In the genomic region with DNA sequence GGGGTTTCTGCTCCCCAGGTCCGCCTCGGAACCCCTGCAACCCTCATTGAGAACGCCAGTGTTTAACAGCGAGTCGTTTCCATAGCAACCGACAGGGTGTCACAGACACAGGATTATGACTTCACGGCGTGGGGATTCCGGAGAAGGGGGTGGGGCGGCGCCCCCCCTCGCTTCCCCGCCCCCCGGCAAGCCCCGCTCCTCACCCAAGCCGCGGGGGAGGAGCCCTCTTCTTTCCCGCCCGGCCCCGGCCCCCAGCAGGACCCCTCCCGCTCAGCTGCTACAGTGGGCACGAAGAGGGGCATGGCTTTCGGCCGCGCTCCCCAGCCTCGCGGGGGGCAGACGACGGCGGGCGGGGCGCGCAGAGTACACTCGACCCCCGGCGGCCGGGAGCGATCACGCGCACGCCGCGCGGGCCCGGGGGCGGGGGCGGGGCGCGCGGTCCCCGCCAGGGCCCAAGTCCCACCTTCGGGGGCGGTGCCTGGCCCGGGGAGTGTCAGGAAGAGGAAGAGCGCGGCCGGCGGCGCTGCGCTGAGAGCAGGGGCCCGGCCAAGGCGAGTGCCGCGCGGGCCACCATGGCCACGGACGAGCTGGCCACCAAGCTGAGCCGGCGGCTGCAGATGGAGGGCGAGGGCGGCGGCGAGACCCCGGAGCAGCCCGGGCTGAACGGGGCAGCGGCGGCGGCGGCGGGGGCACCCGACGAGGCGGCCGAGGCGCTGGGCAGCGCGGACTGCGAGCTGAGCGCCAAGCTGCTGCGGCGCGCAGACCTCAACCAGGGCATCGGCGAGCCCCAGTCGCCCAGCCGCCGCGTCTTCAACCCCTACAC, we compare ENCODE assay signal across 1 cellular context.
A peak's percentile ranks its signal among the peaks of the same experiment; 100 is the strongest.
TF ChIP-seq lines count a peak whose summit lies in the region.

A gene with protein sequence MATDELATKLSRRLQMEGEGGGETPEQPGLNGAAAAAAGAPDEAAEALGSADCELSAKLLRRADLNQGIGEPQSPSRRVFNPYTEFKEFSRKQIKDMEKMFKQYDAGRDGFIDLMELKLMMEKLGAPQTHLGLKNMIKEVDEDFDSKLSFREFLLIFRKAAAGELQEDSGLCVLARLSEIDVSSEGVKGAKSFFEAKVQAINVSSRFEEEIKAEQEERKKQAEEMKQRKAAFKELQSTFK (plus strand): TSS at position 489 of the 823 bp plus-strand sequence. CDS start 84 bp downstream, at position 573.

TF ChIP-seq in HepG2, 621 proteins besides CTCF, POLR2A, EP300 and RAD21 (continued from another document and continues in another):
- no peak; the same call in 1 of the 2 replicates for TF ChIP-seq ZNF782 (CRISPR knock-in tag; IDR thresholded peaks at IDR 0.05; ENCODE audit: borderline replicate concordance)
- no peak for TF ChIP-seq SCMH1 (CRISPR knock-in tag; IDR thresholded peaks at IDR 0.05; ENCODE audit: borderline replicate concordance)
- no peak for TF ChIP-seq ZNF569 (CRISPR knock-in tag; IDR thresholded peaks at IDR 0.05; ENCODE audit: borderline replicate concordance)
- TF ChIP-seq SIN3A (IDR thresholded peaks at IDR 0.05; ENCODE audit: borderline replicate concordance, low read depth, low read length), result no peak; the same call in 1 of the 2 replicates
- TF ChIP-seq IRF2 (CRISPR knock-in tag; IDR thresholded peaks at IDR 0.05), result no peak
- TF ChIP-seq, protein P1, sequence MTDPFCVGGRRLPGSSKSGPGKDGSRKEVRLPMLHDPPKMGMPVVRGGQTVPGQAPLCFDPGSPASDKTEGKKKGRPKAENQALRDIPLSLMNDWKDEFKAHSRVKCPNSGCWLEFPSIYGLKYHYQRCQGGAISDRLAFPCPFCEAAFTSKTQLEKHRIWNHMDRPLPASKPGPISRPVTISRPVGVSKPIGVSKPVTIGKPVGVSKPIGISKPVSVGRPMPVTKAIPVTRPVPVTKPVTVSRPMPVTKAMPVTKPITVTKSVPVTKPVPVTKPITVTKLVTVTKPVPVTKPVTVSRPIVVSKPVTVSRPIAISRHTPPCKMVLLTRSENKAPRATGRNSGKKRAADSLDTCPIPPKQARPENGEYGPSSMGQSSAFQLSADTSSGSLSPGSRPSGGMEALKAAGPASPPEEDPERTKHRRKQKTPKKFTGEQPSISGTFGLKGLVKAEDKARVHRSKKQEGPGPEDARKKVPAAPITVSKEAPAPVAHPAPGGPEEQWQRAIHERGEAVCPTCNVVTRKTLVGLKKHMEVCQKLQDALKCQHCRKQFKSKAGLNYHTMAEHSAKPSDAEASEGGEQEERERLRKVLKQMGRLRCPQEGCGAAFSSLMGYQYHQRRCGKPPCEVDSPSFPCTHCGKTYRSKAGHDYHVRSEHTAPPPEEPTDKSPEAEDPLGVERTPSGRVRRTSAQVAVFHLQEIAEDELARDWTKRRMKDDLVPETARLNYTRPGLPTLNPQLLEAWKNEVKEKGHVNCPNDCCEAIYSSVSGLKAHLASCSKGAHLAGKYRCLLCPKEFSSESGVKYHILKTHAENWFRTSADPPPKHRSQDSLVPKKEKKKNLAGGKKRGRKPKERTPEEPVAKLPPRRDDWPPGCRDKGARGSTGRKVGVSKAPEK (CRISPR knock-in tag; IDR thresholded peaks at IDR 0.05; ENCODE audit: borderline replicate concordance), result no peak
- TF ChIP-seq, protein P2, sequence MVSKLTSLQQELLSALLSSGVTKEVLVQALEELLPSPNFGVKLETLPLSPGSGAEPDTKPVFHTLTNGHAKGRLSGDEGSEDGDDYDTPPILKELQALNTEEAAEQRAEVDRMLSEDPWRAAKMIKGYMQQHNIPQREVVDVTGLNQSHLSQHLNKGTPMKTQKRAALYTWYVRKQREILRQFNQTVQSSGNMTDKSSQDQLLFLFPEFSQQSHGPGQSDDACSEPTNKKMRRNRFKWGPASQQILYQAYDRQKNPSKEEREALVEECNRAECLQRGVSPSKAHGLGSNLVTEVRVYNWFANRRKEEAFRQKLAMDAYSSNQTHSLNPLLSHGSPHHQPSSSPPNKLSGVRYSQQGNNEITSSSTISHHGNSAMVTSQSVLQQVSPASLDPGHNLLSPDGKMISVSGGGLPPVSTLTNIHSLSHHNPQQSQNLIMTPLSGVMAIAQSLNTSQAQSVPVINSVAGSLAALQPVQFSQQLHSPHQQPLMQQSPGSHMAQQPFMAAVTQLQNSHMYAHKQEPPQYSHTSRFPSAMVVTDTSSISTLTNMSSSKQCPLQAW (CRISPR knock-in tag; IDR thresholded peaks at IDR 0.05), result no peak
- TF ChIP-seq KMT2A (CRISPR knock-in tag; IDR thresholded peaks at IDR 0.05), result no peak
- no peak for TF ChIP-seq ZSCAN22 (CRISPR knock-in tag; IDR thresholded peaks at IDR 0.05)
- no peak for TF ChIP-seq ZNF180 (CRISPR knock-in tag; IDR thresholded peaks at IDR 0.05; ENCODE audit: borderline replicate concordance, low read depth)
- no peak for TF ChIP-seq LCORL (IDR thresholded peaks at IDR 0.05)
- TF ChIP-seq LCORL (CRISPR knock-in tag; IDR thresholded peaks at IDR 0.05), result no peak
- no peak for TF ChIP-seq ZBTB20 (CRISPR knock-in tag; IDR thresholded peaks at IDR 0.05; ENCODE audit: borderline replicate concordance, low read depth)
- TF ChIP-seq NR2F6 (IDR thresholded peaks at IDR 0.05), result no peak
- no peak for TF ChIP-seq NR2F6 (CRISPR knock-in tag; IDR thresholded peaks at IDR 0.05)
- TF ChIP-seq ZNF660 (CRISPR knock-in tag; IDR thresholded peaks at IDR 0.05; ENCODE audit: borderline replicate concordance, low read depth), result no peak
- TF ChIP-seq, protein P3, sequence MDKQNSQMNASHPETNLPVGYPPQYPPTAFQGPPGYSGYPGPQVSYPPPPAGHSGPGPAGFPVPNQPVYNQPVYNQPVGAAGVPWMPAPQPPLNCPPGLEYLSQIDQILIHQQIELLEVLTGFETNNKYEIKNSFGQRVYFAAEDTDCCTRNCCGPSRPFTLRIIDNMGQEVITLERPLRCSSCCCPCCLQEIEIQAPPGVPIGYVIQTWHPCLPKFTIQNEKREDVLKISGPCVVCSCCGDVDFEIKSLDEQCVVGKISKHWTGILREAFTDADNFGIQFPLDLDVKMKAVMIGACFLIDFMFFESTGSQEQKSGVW (CRISPR knock-in tag; IDR thresholded peaks at IDR 0.05; ENCODE audit: borderline replicate concordance), result no peak
- no peak for TF ChIP-seq ZFP41 (CRISPR knock-in tag; IDR thresholded peaks at IDR 0.05; ENCODE audit: borderline replicate concordance)
- TF ChIP-seq, protein P4, sequence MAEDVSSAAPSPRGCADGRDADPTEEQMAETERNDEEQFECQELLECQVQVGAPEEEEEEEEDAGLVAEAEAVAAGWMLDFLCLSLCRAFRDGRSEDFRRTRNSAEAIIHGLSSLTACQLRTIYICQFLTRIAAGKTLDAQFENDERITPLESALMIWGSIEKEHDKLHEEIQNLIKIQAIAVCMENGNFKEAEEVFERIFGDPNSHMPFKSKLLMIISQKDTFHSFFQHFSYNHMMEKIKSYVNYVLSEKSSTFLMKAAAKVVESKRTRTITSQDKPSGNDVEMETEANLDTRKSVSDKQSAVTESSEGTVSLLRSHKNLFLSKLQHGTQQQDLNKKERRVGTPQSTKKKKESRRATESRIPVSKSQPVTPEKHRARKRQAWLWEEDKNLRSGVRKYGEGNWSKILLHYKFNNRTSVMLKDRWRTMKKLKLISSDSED (CRISPR knock-in tag; IDR thresholded peaks at IDR 0.05), result no peak
- no peak for TF ChIP-seq SALL1 (CRISPR knock-in tag; IDR thresholded peaks at IDR 0.05)
- TF ChIP-seq ZNF570 (CRISPR knock-in tag; IDR thresholded peaks at IDR 0.05; ENCODE audit: borderline replicate concordance), result no peak
- TF ChIP-seq CBFB (CRISPR knock-in tag; IDR thresholded peaks at IDR 0.05), result no peak
- 0 out of 2 replicates have a peak, but pooled peaks have one; percentile 14 for TF ChIP-seq FOXK1 (CRISPR knock-in tag; IDR thresholded peaks at IDR 0.05; ENCODE audit: borderline replicate concordance, low read depth)
- TF ChIP-seq ZFY (CRISPR knock-in tag; IDR thresholded peaks at IDR 0.05), result peak; percentile 82
- no peak for TF ChIP-seq ZNF720 (CRISPR knock-in tag; IDR thresholded peaks at IDR 0.05)
- no peak for TF ChIP-seq ZNF484 (CRISPR knock-in tag; IDR thresholded peaks at IDR 0.05; ENCODE audit: borderline replicate concordance, low read depth)
- TF ChIP-seq ZNF678 (CRISPR knock-in tag; IDR thresholded peaks at IDR 0.05), result no peak
- TF ChIP-seq, protein P5, sequence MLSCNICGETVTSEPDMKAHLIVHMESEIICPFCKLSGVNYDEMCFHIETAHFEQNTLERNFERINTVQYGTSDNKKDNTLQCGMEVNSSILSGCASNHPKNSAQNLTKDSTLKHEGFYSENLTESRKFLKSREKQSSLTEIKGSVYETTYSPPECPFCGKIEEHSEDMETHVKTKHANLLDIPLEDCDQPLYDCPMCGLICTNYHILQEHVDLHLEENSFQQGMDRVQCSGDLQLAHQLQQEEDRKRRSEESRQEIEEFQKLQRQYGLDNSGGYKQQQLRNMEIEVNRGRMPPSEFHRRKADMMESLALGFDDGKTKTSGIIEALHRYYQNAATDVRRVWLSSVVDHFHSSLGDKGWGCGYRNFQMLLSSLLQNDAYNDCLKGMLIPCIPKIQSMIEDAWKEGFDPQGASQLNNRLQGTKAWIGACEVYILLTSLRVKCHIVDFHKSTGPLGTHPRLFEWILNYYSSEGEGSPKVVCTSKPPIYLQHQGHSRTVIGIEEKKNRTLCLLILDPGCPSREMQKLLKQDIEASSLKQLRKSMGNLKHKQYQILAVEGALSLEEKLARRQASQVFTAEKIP (CRISPR knock-in tag; IDR thresholded peaks at IDR 0.05; ENCODE audit: borderline replicate concordance), result no peak
- TF ChIP-seq ZNF558 (CRISPR knock-in tag; IDR thresholded peaks at IDR 0.05; ENCODE audit: borderline replicate concordance), result no peak
- peak; percentile 46 for TF ChIP-seq PHF8 (CRISPR knock-in tag; IDR thresholded peaks at IDR 0.05)
- peak; percentile 73 for TF ChIP-seq RBFOX2 (IDR thresholded peaks at IDR 0.05; ENCODE audit: low read depth, low read length)
- TF ChIP-seq ZNF234 (CRISPR knock-in tag; conservative IDR thresholded peaks at IDR 0.05), result no peak
- TF ChIP-seq, protein P6, sequence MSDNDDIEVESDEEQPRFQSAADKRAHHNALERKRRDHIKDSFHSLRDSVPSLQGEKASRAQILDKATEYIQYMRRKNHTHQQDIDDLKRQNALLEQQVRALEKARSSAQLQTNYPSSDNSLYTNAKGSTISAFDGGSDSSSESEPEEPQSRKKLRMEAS (IDR thresholded peaks at IDR 0.05), result peak; percentile 66
- TF ChIP-seq, protein P7, sequence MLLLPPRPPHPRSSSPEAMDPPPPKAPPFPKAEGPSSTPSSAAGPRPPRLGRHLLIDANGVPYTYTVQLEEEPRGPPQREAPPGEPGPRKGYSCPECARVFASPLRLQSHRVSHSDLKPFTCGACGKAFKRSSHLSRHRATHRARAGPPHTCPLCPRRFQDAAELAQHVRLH (CRISPR knock-in tag; IDR thresholded peaks at IDR 0.05; ENCODE audit: borderline replicate concordance, low read depth), result no peak
- 0 out of 2 replicates have a peak, but pooled peaks have one; percentile 22 for TF ChIP-seq THAP11 (CRISPR knock-in tag; IDR thresholded peaks at IDR 0.05)
- TF ChIP-seq SMAD3 (CRISPR knock-in tag; IDR thresholded peaks at IDR 0.05), result no peak
- TF ChIP-seq SRSF4 (IDR thresholded peaks at IDR 0.05; ENCODE audit: low read depth, low read length, poor library complexity, severe bottlenecking), result no peak
- peak; percentile 68; the same call in 1 of the 2 replicates for TF ChIP-seq ZNF430 (CRISPR knock-in tag; IDR thresholded peaks at IDR 0.05)
- peak; percentile 59; the same call in 1 of the 2 replicates for TF ChIP-seq GABPB1 (CRISPR knock-in tag; IDR thresholded peaks at IDR 0.05)
- TF ChIP-seq ZSCAN20 (CRISPR knock-in tag; IDR thresholded peaks at IDR 0.05; ENCODE audit: borderline replicate concordance), result no peak
- TF ChIP-seq, protein P8, sequence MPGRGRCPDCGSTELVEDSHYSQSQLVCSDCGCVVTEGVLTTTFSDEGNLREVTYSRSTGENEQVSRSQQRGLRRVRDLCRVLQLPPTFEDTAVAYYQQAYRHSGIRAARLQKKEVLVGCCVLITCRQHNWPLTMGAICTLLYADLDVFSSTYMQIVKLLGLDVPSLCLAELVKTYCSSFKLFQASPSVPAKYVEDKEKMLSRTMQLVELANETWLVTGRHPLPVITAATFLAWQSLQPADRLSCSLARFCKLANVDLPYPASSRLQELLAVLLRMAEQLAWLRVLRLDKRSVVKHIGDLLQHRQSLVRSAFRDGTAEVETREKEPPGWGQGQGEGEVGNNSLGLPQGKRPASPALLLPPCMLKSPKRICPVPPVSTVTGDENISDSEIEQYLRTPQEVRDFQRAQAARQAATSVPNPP (CRISPR knock-in tag; IDR thresholded peaks at IDR 0.05), result no peak
- TF ChIP-seq TBP (CRISPR knock-in tag; IDR thresholded peaks at IDR 0.05), result no peak
- TF ChIP-seq, protein P9, sequence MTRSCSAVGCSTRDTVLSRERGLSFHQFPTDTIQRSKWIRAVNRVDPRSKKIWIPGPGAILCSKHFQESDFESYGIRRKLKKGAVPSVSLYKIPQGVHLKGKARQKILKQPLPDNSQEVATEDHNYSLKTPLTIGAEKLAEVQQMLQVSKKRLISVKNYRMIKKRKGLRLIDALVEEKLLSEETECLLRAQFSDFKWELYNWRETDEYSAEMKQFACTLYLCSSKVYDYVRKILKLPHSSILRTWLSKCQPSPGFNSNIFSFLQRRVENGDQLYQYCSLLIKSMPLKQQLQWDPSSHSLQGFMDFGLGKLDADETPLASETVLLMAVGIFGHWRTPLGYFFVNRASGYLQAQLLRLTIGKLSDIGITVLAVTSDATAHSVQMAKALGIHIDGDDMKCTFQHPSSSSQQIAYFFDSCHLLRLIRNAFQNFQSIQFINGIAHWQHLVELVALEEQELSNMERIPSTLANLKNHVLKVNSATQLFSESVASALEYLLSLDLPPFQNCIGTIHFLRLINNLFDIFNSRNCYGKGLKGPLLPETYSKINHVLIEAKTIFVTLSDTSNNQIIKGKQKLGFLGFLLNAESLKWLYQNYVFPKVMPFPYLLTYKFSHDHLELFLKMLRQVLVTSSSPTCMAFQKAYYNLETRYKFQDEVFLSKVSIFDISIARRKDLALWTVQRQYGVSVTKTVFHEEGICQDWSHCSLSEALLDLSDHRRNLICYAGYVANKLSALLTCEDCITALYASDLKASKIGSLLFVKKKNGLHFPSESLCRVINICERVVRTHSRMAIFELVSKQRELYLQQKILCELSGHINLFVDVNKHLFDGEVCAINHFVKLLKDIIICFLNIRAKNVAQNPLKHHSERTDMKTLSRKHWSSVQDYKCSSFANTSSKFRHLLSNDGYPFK (CRISPR knock-in tag; IDR thresholded peaks at IDR 0.05; ENCODE audit: borderline replicate concordance), result no peak
- no peak for TF ChIP-seq ZNF713 (CRISPR knock-in tag; IDR thresholded peaks at IDR 0.05)
- 0 out of 2 replicates have a peak, but pooled peaks have one; percentile 53 for TF ChIP-seq CCDC6 (CRISPR knock-in tag; IDR thresholded peaks at IDR 0.05)
- TF ChIP-seq ZNF672 (CRISPR knock-in tag; IDR thresholded peaks at IDR 0.05), result no peak
- TF ChIP-seq ERF (CRISPR knock-in tag; IDR thresholded peaks at IDR 0.05), result no peak; the same call in none of the 2 replicates
- no peak for TF ChIP-seq SYNCRIP (IDR thresholded peaks at IDR 0.05; ENCODE audit: insufficient read depth, low read depth, low read length)
- TF ChIP-seq SNAPC2 (CRISPR knock-in tag; IDR thresholded peaks at IDR 0.05), result no peak
- TF ChIP-seq JDP2 (CRISPR knock-in tag; IDR thresholded peaks at IDR 0.05; ENCODE audit: borderline replicate concordance), result no peak
- no peak for TF ChIP-seq ZNF121 (CRISPR knock-in tag; IDR thresholded peaks at IDR 0.05)
- TF ChIP-seq KDM2A (CRISPR knock-in tag; IDR thresholded peaks at IDR 0.05; ENCODE audit: borderline replicate concordance, low read depth), result no peak
- TF ChIP-seq CENPX (CRISPR knock-in tag; IDR thresholded peaks at IDR 0.05), result no peak
